ENCODE assay signal across 6 cellular contexts in the genomic region with DNA sequence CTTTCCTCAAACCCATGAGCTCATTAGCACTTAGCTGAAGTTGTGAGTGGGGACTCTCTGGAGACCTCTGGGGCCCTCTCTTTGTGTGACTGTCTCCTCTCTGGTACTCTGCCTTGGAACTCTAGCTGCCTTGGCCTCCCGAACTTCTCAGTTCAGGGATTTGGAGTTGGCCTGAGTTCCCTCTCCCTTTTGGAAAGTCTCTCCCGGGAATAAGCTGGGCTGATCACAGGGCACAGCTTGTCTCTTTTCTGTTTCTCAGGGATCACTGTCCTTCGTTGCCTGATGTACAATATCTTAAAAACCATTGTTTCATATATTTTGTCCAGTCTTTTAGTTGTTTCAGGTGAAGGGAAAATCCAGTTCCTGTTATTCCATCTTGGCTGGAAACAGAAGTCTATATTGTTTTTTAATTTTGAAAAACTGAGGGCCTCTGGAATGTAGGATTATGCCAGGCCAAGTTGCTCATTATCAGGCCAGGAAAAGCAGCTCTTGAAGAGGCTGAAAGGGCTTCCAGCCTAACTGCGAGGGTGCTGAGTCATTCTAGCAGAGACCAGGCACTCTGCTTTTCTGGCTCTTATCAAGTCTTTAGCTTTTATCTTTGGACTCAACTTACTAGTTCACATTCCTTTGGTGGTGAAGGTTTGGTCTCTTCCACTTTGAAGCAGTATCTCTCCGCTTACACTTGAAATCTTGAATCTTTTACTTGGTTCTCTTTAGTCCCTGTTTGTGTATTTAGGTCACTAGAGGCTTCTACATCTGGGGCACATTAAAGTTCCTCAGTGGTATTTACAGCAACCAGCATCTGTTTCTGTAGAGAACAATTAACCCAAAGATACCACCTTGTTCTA. TPM values are rescaled to one million over a fixed set of nuclear protein-coding genes. Genes with fewer than 3 reads are reported as not detected.
DNase-seq lines count a peak whose midpoint lies in the region; ATAC-seq and TF ChIP-seq lines count a peak whose summit lies in the region.

No MANE protein-coding gene starts in this region.

- no peaks in the 10 kb centered on the region for H4K20me1 ChIP-seq in hepatocyte (ENCODE audit: insufficient read depth, poor library complexity, severe bottlenecking)

- ATAC-seq in aorta (ENCODE audit: low FRiP score) (peak; percentile 93), GM19035 (IDR thresholded peaks at IDR 0.05; ENCODE audit: unreplicated experiment) (no peak)

- H3K27ac ChIP-seq in hepatocyte (peak overlapping the region; percentile 86), aorta (ENCODE audit: low read depth in 1 of 2, low read length in 2 of 2) (peak overlapping the region; percentile 79 to 95)

- H3K4me2 ChIP-seq in hepatocyte = peak overlapping the region; percentile 18

- intact Hi-C loops in aorta (cut with DNase I) = loop anchor here (5.0 kb wide), 2 partner anchors 37 to 112 kb away; no protein-coding TSS in a partner anchor

- TF ChIP-seq CTCF in hepatocyte (IDR thresholded peaks at IDR 0.05; ENCODE audit: poor library complexity) = no peak

- peak overlapping the region; percentile 11 for H2AFZ ChIP-seq in hepatocyte

- H3K9me3 ChIP-seq in hepatocyte (ENCODE audit: low read depth) (no peaks in the 10 kb centered on the region), aorta (ENCODE audit: control insufficient read depth, low read length) (no peaks in the 10 kb centered on the region)

- H3K36me3 ChIP-seq in hepatocyte (replicated peaks; ENCODE audit: insufficient read depth, low read depth) = no peaks in the 10 kb centered on the region
- no peaks in the 10 kb centered on the region for H3K36me3 ChIP-seq in aorta (ENCODE audit: control insufficient read depth in 1 of 2, insufficient read depth in 2 of 2, low read length in 1 of 2)

- 24% methylated on average over 5 of the region's 5 CpGs for WGBS in hepatocyte (ENCODE audit: low lambda C conversion rate, missing lambda C conversion rate)
- 4 to 6% methylated on average over 5 of the region's 5 CpGs for WGBS in aorta, 2 donors

- H3K4me1 ChIP-seq in hepatocyte (ENCODE audit: insufficient read depth) (peaks cover 27% of the 10 kb centered on the region), aorta (ENCODE audit: control insufficient read depth in 1 of 2, insufficient read depth in 2 of 2, low read length in 2 of 2) (peaks cover 5 to 8% of the 10 kb centered on the region in 2 donors)

- peak; percentile 32 for DNase-seq in Caki2 (ENCODE audit: low read depth)
- peak; percentile 65 for DNase-seq in OCI-M2 (lab: John Stamatoyannopoulos, UW; ENCODE audit: unreplicated experiment)
- DNase-seq in hepatocyte (ENCODE audit: low spot score) = peak; percentile 85
- DNase-seq in aorta = peak in 1 of 2 donors; percentile 84
- no peak for DNase-seq in KBM-7

- no peaks in the 10 kb centered on the region for H3K9me2 ChIP-seq in hepatocyte (replicated peaks; ENCODE audit: insufficient read depth)

- H3K79me2 ChIP-seq in hepatocyte = no peaks in the 10 kb centered on the region

- in situ Hi-C loops in Caki2 (cut with HindIII; ENCODE audit: low pct_unique_long_range_greater_than_20kb, low sequenced_read_pairs) = no loop called here
- in situ Hi-C loops in KBM-7 (cut with MboI; ENCODE audit: low pct_unique_long_range_greater_than_20kb, low sequenced_read_pairs) = loop anchor here (25.0 kb wide), 1 partner anchor 207 kb away; no protein-coding TSS in a partner anchor

- H3K4me3 ChIP-seq in hepatocyte = no peak overlapping the region
- H3K4me3 ChIP-seq in aorta (ENCODE audit: low read length in 2 of 2) = no peak overlapping the region

- H3K27me3 ChIP-seq in hepatocyte (no peaks in the 10 kb centered on the region), aorta (ENCODE audit: control insufficient read depth in 1 of 2, insufficient read depth in 2 of 2, low read length in 1 of 2) (no peaks in the 10 kb centered on the region)

RNA-seq across cellular contexts. Expression of a gene that starts 8.4 kb away (rescaled TPM):
- 52.7 and 74.5 TPM in 2 replicates for total RNA-seq in Caki2 (2014; rRNA removed; shearing (Covaris generic); ENCODE audit: low replicate concordance)
- total RNA-seq in hepatocyte = 47.0 and 48.0 TPM in 2 replicates
- polyA plus RNA-seq in hepatocyte = 62.7 and 78.2 TPM in 2 replicates
- 100 to 1,000 TPM; 157 to 161 TPM for total RNA-seq in aorta
- polyA plus RNA-seq in aorta = 100 to 1,000 TPM in 1 of 2 donors, 10 to 100 TPM in 1; 74.3 to 142 TPM

RNA-seq across cellular contexts. Expression of a gene that starts 44.6 kb away (rescaled TPM):
- not detected in 2 replicates for total RNA-seq in Caki2 (2014; rRNA removed; shearing (Covaris generic); ENCODE audit: low replicate concordance)
- total RNA-seq in hepatocyte = 0.36 and 0.53 TPM in 2 replicates
- 0.07 and 0.69 TPM in 2 replicates for polyA plus RNA-seq in hepatocyte
- total RNA-seq in aorta = under 1 TPM in 1 of 2 donors, not detected in 1; 0.18 TPM
- polyA plus RNA-seq in aorta = not detected

RNA-seq across cellular contexts. Expression of a gene that starts 44.7 kb away (rescaled TPM):
- total RNA-seq in Caki2 (2014; rRNA removed; shearing (Covaris generic); ENCODE audit: low replicate concordance) = 88.0 and 97.8 TPM in 2 replicates
- total RNA-seq in hepatocyte (32.5 and 35.3 TPM in 2 replicates), aorta (10 to 100 TPM; 23.1 to 25.2 TPM)
- polyA plus RNA-seq in hepatocyte (35.1 and 36.8 TPM in 2 replicates), aorta (10 to 100 TPM; 26.1 to 35.2 TPM)

RNA-seq across cellular contexts. Expression of a gene that starts 54.1 kb away (rescaled TPM):
- total RNA-seq in Caki2 (2014; rRNA removed; shearing (Covaris generic); ENCODE audit: low replicate concordance) = 14.5 and 16.5 TPM in 2 replicates
- total RNA-seq in hepatocyte = 27.1 and 27.8 TPM in 2 replicates
- polyA plus RNA-seq in hepatocyte = 31.5 and 43.8 TPM in 2 replicates
- total RNA-seq in aorta = 10 to 100 TPM; 26.3 to 40.8 TPM
- polyA plus RNA-seq in aorta = 10 to 100 TPM; 42.9 to 54.6 TPM
